Comparison of ENCODE assay signal across 37 cellular contexts in genomic region chr2:26811261-26811660, GRCh38. TPM values are rescaled to one million over a fixed set of nuclear protein-coding genes. Genes with fewer than 3 reads are reported as not detected.
"Had no signal": no experiment of that assay in that cellular context is flagged by ENCODE, and none has a peak within 500 bp of the region (broad histone marks: within the 10 kb centered on the region; RNA-seq: fewer than 3 reads in every experiment).

No MANE protein-coding gene starts in this region.

- H3K27ac Mint-ChIP-seq: activated CD8-positive, alpha-beta T cell treated with anti-CD3 and anti-CD28 coated beads for 36 hours; activated naive CD4-positive, alpha-beta T cell treated with anti-CD3 and anti-CD28 coated beads for 36 hours; activated naive CD8-positive, alpha-beta T cell; activated naive CD8-positive, alpha-beta T cell treated with anti-CD3 and anti-CD28 coated beads, Interleukin-2, amount 50 U/mL, for 24 hours; activated T-helper 1 cell treated with anti-CD3 and anti-CD28 coated beads, Interleukin-12 subunit alpha, Interleukin-12 subunit beta, Interleukin-2, Interleukin-4 antibody, amounts not matched to agents 30 ng/mL and 10 ng/mL and 1 ng/mL, durations not matched to agents 14 hours and 24 hours and 36 hours; IgD-negative memory B cell had no signal

- ATAC-seq: activated CD8-positive, alpha-beta T cell treated with anti-CD3 and anti-CD28 coated beads for 36 hours; activated naive CD8-positive, alpha-beta T cell treated with anti-CD3 and anti-CD28 coated beads, Interleukin-2, amount 50 U/mL, for 24 hours; activated T-cell treated with anti-CD3 and anti-CD28 coated beads, Interleukin-2, amount 50 U/mL, for 4 hours had no signal

- H3K9me3 ChIP-seq: ascending aorta had no signal

- H3K27me3 ChIP-seq: ascending aorta, cardiac muscle cell had no signal

- H3K4me3 ChIP-seq: ascending aorta, cardiac muscle cell had no signal

- H3K27ac ChIP-seq: ascending aorta, cardiac muscle cell, WERI-Rb-1 had no signal

- DNase-seq: activated CD4-positive, alpha-beta T cell treated with anti-CD3 and anti-CD28 coated beads for 1 hour; activated CD4-positive, alpha-beta T cell treated with anti-CD3 and anti-CD28 coated beads for 48 hours; activated CD4-positive, alpha-beta T cell treated with anti-CD3 and anti-CD28 coated beads, Interleukin-2, amount 50 U/mL, for 4 hours; activated CD4-positive, CD25-positive, alpha-beta regulatory T cell; activated CD8-positive, alpha-beta T cell treated with anti-CD3 and anti-CD28 coated beads for 36 hours; activated gamma-delta T cell treated with Interleukin-2 at 50 U/mL for 16 hours; activated naive CD4-positive, alpha-beta T cell treated with anti-CD3 and anti-CD28 coated beads for 36 hours; activated naive CD8-positive, alpha-beta T cell treated with anti-CD3 and anti-CD28 coated beads, Interleukin-2, amount 50 U/mL, for 24 hours; activated T-cell treated with anti-CD3 and anti-CD28 coated beads for 4 hours; activated T-cell treated with anti-CD3 and anti-CD28 coated beads, Interleukin-2, amount 50 U/mL, for 4 hours; Karpas-422; KBM-7; NCI-H1048; NCI-H1105 treated with DMSO at 0.1 percent for 48 hours; NCI-H1436; NCI-H1694; NCI-H1930; NCI-H2081 treated with DMSO at 0.1 percent for 48 hours; NCI-H226; NCI-H446 treated with DMSO at 0.1 percent for 48 hours; NCI-H524; NCI-H748 treated with DMSO at 0.1 percent for 48 hours; NK-92 treated with Interleukin-12 subunit alpha and Interleukin-12 subunit beta, amount 100 ng/mL, for 24 hours; OCI-M1; Right ventricle myocardium superior; SW 1271; T-helper 1 cell; T-helper 2 cell; T-helper 9 cell; WERI-Rb-1 had no signal

- H3K4me3 Mint-ChIP-seq: activated CD8-positive, alpha-beta T cell treated with anti-CD3 and anti-CD28 coated beads for 36 hours; activated naive CD4-positive, alpha-beta T cell treated with anti-CD3 and anti-CD28 coated beads for 36 hours; activated naive CD8-positive, alpha-beta T cell; activated naive CD8-positive, alpha-beta T cell treated with anti-CD3 and anti-CD28 coated beads, Interleukin-2, amount 50 U/mL, for 24 hours; activated T-cell treated with anti-CD3 and anti-CD28 coated beads, Interleukin-2, amount 50 U/mL, for 4 hours; activated T-helper 1 cell treated with anti-CD3 and anti-CD28 coated beads, Interleukin-12 subunit alpha, Interleukin-12 subunit beta, Interleukin-2, Interleukin-4 antibody, amounts not matched to agents 30 ng/mL and 10 ng/mL and 1 ng/mL, durations not matched to agents 14 hours and 24 hours and 36 hours; central memory CD8-positive, alpha-beta T cell; IgD-negative memory B cell had no signal

- H3K9me3 Mint-ChIP-seq: activated CD8-positive, alpha-beta T cell treated with anti-CD3 and anti-CD28 coated beads for 36 hours; activated naive CD4-positive, alpha-beta T cell treated with anti-CD3 and anti-CD28 coated beads for 36 hours; activated naive CD8-positive, alpha-beta T cell treated with anti-CD3 and anti-CD28 coated beads, Interleukin-2, amount 50 U/mL, for 24 hours; activated T-cell treated with anti-CD3 and anti-CD28 coated beads, Interleukin-2, amount 50 U/mL, for 4 hours; activated T-helper 1 cell treated with anti-CD3 and anti-CD28 coated beads, Interleukin-12 subunit alpha, Interleukin-12 subunit beta, Interleukin-2, Interleukin-4 antibody, amounts not matched to agents 30 ng/mL and 10 ng/mL and 1 ng/mL, durations not matched to agents 14 hours and 24 hours and 36 hours; central memory CD8-positive, alpha-beta T cell; IgD-negative memory B cell had no signal

- H3K36me3 Mint-ChIP-seq: activated naive CD8-positive, alpha-beta T cell had no signal

- H3K4me1 ChIP-seq: ascending aorta had no signal

- H3K36me3 ChIP-seq: ascending aorta, cardiac muscle cell, WERI-Rb-1 had no signal

RNA-seq across cellular contexts. Expression of gene CENPA, which starts 25.4 kb away (rescaled TPM):
- total RNA-seq: ascending aorta had no signal
- polyA plus RNA-seq: IgD-negative memory B cell had no signal

RNA-seq across cellular contexts. Expression of gene DPYSL5, which starts 36.7 kb away (rescaled TPM):
- total RNA-seq: activated CD8-positive, alpha-beta T cell treated with anti-CD3 and anti-CD28 coated beads for 36 hours; activated T-cell treated with anti-CD3 and anti-CD28 coated beads, Interleukin-2, amount 50 U/mL, for 4 hours; ascending aorta; MCF 10A; Right ventricle myocardium superior had no signal
- polyA plus RNA-seq: IgD-negative memory B cell had no signal
